ENCODE assay signal across 7 cellular contexts in genomic region chr11:128725630-128726461, GRCh38. TPM values are rescaled to one million over a fixed set of nuclear protein-coding genes. Genes with fewer than 3 reads are reported as not detected.
DNase-seq lines count a peak whose midpoint lies in the region; ATAC-seq and TF ChIP-seq lines count a peak whose summit lies in the region.

No MANE protein-coding gene starts in this region.

- intact Hi-C loops in colonic mucosa (cut with DNase I) = no loop called here

- H3K4me3 ChIP-seq in colonic mucosa = no peak overlapping the region

- ATAC-seq in GM18909 (IDR thresholded peaks at IDR 0.05; ENCODE audit: poor library complexity, unreplicated experiment) (peak; percentile 67), HG02981 (IDR thresholded peaks at IDR 0.05; ENCODE audit: unreplicated experiment) (peak; percentile 45)

- no peaks in the 10 kb centered on the region for H3K27me3 ChIP-seq in colonic mucosa

- DNase-seq in SIG-M5 treated with dmso at 0.1 percent for 504 hours (lab: John Stamatoyannopoulos, UW; ENCODE audit: unreplicated experiment) (peak; percentile 84), colonic mucosa (no peak), pons (ENCODE audit: low spot score) (peak; percentile 43), nucleus accumbens (lab: John Stamatoyannopoulos, UW) (no peak), HUDEP-2 (lab: John Stamatoyannopoulos, UW; ENCODE audit: unreplicated experiment in 76 of 76) (no peak)

- TF ChIP-seq CTCF in colonic mucosa (IDR thresholded peaks at IDR 0.05) = no peak

- H3K36me3 ChIP-seq in colonic mucosa = no peaks in the 10 kb centered on the region

- H3K4me1 ChIP-seq in colonic mucosa = peaks cover 6% of the 10 kb centered on the region

- H3K9me3 ChIP-seq in colonic mucosa = no peaks in the 10 kb centered on the region

- H3K9ac ChIP-seq in colonic mucosa (ENCODE audit: low read depth in 2 of 2, low read length in 2 of 2) = no peak overlapping the region

- H3K27ac ChIP-seq in colonic mucosa = peak overlapping the region; percentile 55

RNA-seq across cellular contexts. Expression of gene FLI1, which starts 32.0 kb away (rescaled TPM):
- total RNA-seq in colonic mucosa = 1 to 10 TPM; 5.3 to 6.6 TPM

Comparison
In these comparisons a context has a peak if more than half of its experiments do, and no peak if none do; other contexts are left out.
1. DNase-seq: peak in SIG-M5 treated with dmso at 0.1 percent for 504 hours (single experiment) and pons (single experiment); none in colonic mucosa (single experiment), nucleus accumbens (0 of 56) and HUDEP-2 (0 of 76).